ENCODE assay signal across 12 cellular contexts in genomic region chr11:19995131-19995530, GRCh38.
DNase-seq lines count a peak whose midpoint lies in the region; TF ChIP-seq lines count a peak whose summit lies in the region.
"Had no signal": no experiment of that assay in that cellular context is flagged by ENCODE, and none has a peak within 500 bp of the region (broad histone marks: within the 10 kb centered on the region; RNA-seq: fewer than 3 reads in every experiment).

No MANE protein-coding gene starts in this region.

- no peaks in the 10 kb centered on the region for H3K79me2 ChIP-seq in MM.1S (ENCODE audit: low read length)

- H3K27ac ChIP-seq in breast epithelium (peak overlapping the region; percentile 8 to 51), MM.1S (ENCODE audit: low read length) (no peak overlapping the region)

- no peak overlapping the region for H3K4me2 ChIP-seq in MM.1S (ENCODE audit: low read depth, low read length)

- DNase-seq in SIG-M5 treated with dmso at 0.1 percent for 504 hours (lab: John Stamatoyannopoulos, UW; ENCODE audit: unreplicated experiment), result peak; percentile 35
- DNase-seq in SIG-M5 (lab: John Stamatoyannopoulos, UW), result no peak
- peak in 1 of 2 donors; percentile 27 for DNase-seq in breast epithelium (ENCODE audit: low spot score in 2 of 2)
- peak; percentile 96 for DNase-seq in iris pigment epithelial cell (ENCODE audit: low read depth)
- DNase-seq in MM.1S, result no peak
- DNase-seq in activated naive CD4-positive, alpha-beta T cell treated with anti-CD3 and anti-CD28 coated beads, Interleukin-2, amount 10 ng/mL, durations not matched to agents 7 days and 5 days, result no peak
- no peak for DNase-seq in immature natural killer cell
- DNase-seq in activated CD4-positive, alpha-beta T cell treated with anti-CD3 and anti-CD28 coated beads, Interleukin-2, amount 10 ng/mL, durations not matched to agents 7 days and 5 days, result no peak
- DNase-seq: 8988T, head of caudate nucleus, NCI-H2227 treated with DMSO at 0.1 percent for 48 hours had no signal

- TF ChIP-seq CTCF in breast epithelium (IDR thresholded peaks at IDR 0.05) (no peak), MM.1S (IDR thresholded peaks at IDR 0.05; ENCODE audit: low read length) (no peak)

- H3K27ac Mint-ChIP-seq in activated naive CD4-positive, alpha-beta T cell treated with anti-CD3 and anti-CD28 coated beads, Interleukin-2, amount 10 ng/mL, durations not matched to agents 7 days and 5 days, result no peak overlapping the region
- peak overlapping the region in 1 of 6 donors; percentile 47 for H3K27ac Mint-ChIP-seq in immature natural killer cell
- H3K27ac Mint-ChIP-seq in activated CD4-positive, alpha-beta T cell treated with anti-CD3 and anti-CD28 coated beads, Interleukin-2, amount 10 ng/mL, durations not matched to agents 7 days and 5 days, result no peak overlapping the region
- H3K27ac Mint-ChIP-seq: activated naive CD8-positive, alpha-beta T cell had no signal

- no peaks in the 10 kb centered on the region for H3K9me3 ChIP-seq in breast epithelium
- no peaks in the 10 kb centered on the region for H3K9me3 ChIP-seq in MM.1S (replicated peaks; ENCODE audit: insufficient read depth, low read length)

- no peaks in the 10 kb centered on the region for H3K36me3 Mint-ChIP-seq in activated naive CD4-positive, alpha-beta T cell treated with anti-CD3 and anti-CD28 coated beads, Interleukin-2, amount 10 ng/mL, durations not matched to agents 7 days and 5 days
- peaks cover 0 to 6% (median 4%) of the 10 kb centered on the region in 3 donors for H3K36me3 Mint-ChIP-seq in immature natural killer cell
- no peaks in the 10 kb centered on the region for H3K36me3 Mint-ChIP-seq in activated CD4-positive, alpha-beta T cell treated with anti-CD3 and anti-CD28 coated beads, Interleukin-2, amount 10 ng/mL, durations not matched to agents 7 days and 5 days (ENCODE audit: low read depth)
- H3K36me3 Mint-ChIP-seq: activated naive CD8-positive, alpha-beta T cell had no signal

- no peaks in the 10 kb centered on the region for H3K4me1 ChIP-seq in breast epithelium
- peaks cover 8% of the 10 kb centered on the region for H3K4me1 ChIP-seq in MM.1S (ENCODE audit: low read length)

- no peaks in the 10 kb centered on the region for H3K9me2 ChIP-seq in MM.1S (replicated peaks; ENCODE audit: insufficient read depth, low read length)

- no peaks in the 10 kb centered on the region for H3F3A ChIP-seq in MM.1S (ENCODE audit: insufficient read depth, low read length)

- H3K36me3 ChIP-seq in breast epithelium (no peaks in the 10 kb centered on the region), MM.1S (replicated peaks; ENCODE audit: insufficient read depth, low read length) (no peaks in the 10 kb centered on the region)

- CTCF ChIA-PET in activated naive CD4-positive, alpha-beta T cell treated with anti-CD3 and anti-CD28 coated beads, Interleukin-2, amount 10 ng/mL, durations not matched to agents 7 days and 5 days (lab: Charles Lee), result no interaction called here
- CTCF ChIA-PET in activated CD4-positive, alpha-beta T cell treated with anti-CD3 and anti-CD28 coated beads, Interleukin-2, amount 10 ng/mL, durations not matched to agents 7 days and 5 days (lab: Charles Lee), result interaction anchor here (1.2 to 1.7 kb wide), 2 partner anchors 14 to 33 kb away, joined by 3 read pairs; no protein-coding TSS in a partner anchor

- no peak for TF ChIP-seq POLR2A in breast epithelium (IDR thresholded peaks at IDR 0.05)

- intact Hi-C loops in breast epithelium (cut with DNase I; ENCODE audit: low total_unique reads), result no loop called here

- no peak overlapping the region for H3K9ac ChIP-seq in MM.1S (ENCODE audit: low read length)

- POLR2A ChIA-PET in activated CD4-positive, alpha-beta T cell treated with anti-CD3 and anti-CD28 coated beads, Interleukin-2, amount 10 ng/mL, durations not matched to agents 7 days and 5 days (lab: Charles Lee), result interaction anchor here (0.7 kb wide), 1 partner anchor 821 kb away, joined by 4 read pairs; no protein-coding TSS in a partner anchor

- no peaks in the 10 kb centered on the region for H3K9me3 Mint-ChIP-seq in activated naive CD4-positive, alpha-beta T cell treated with anti-CD3 and anti-CD28 coated beads, Interleukin-2, amount 10 ng/mL, durations not matched to agents 7 days and 5 days
- no peaks in the 10 kb centered on the region for H3K9me3 Mint-ChIP-seq in immature natural killer cell
- H3K9me3 Mint-ChIP-seq in activated CD4-positive, alpha-beta T cell treated with anti-CD3 and anti-CD28 coated beads, Interleukin-2, amount 10 ng/mL, durations not matched to agents 7 days and 5 days, result no peaks in the 10 kb centered on the region

- no peaks in the 10 kb centered on the region for H3K4me1 Mint-ChIP-seq in activated naive CD4-positive, alpha-beta T cell treated with anti-CD3 and anti-CD28 coated beads, Interleukin-2, amount 10 ng/mL, durations not matched to agents 7 days and 5 days
- H3K4me1 Mint-ChIP-seq in immature natural killer cell, result peaks cover 8 to 18% of the 10 kb centered on the region in 2 donors
- no peaks in the 10 kb centered on the region for H3K4me1 Mint-ChIP-seq in activated CD4-positive, alpha-beta T cell treated with anti-CD3 and anti-CD28 coated beads, Interleukin-2, amount 10 ng/mL, durations not matched to agents 7 days and 5 days

- no peaks in the 10 kb centered on the region for H3K27me3 Mint-ChIP-seq in activated naive CD4-positive, alpha-beta T cell treated with anti-CD3 and anti-CD28 coated beads, Interleukin-2, amount 10 ng/mL, durations not matched to agents 7 days and 5 days
- H3K27me3 Mint-ChIP-seq in immature natural killer cell (ENCODE audit: low read depth in 3 of 3), result peaks cover 0 to 5% (median 0%) of the 10 kb centered on the region in 3 donors
- H3K27me3 Mint-ChIP-seq in activated CD4-positive, alpha-beta T cell treated with anti-CD3 and anti-CD28 coated beads, Interleukin-2, amount 10 ng/mL, durations not matched to agents 7 days and 5 days, result no peaks in the 10 kb centered on the region
- H3K27me3 Mint-ChIP-seq: activated naive CD8-positive, alpha-beta T cell had no signal

- H2AFZ ChIP-seq in MM.1S (ENCODE audit: low read length), result no peak overlapping the region

- no peaks in the 10 kb centered on the region for H4K20me1 ChIP-seq in MM.1S (ENCODE audit: insufficient read depth, low read length)

- H3K4me3 ChIP-seq in breast epithelium, result no peak overlapping the region
- no peak overlapping the region for H3K4me3 ChIP-seq in MM.1S (ENCODE audit: low read length)

- no peak overlapping the region for H3K4me3 Mint-ChIP-seq in activated naive CD4-positive, alpha-beta T cell treated with anti-CD3 and anti-CD28 coated beads, Interleukin-2, amount 10 ng/mL, durations not matched to agents 7 days and 5 days
- H3K4me3 Mint-ChIP-seq in immature natural killer cell, result no peak overlapping the region
- no peak overlapping the region for H3K4me3 Mint-ChIP-seq in activated CD4-positive, alpha-beta T cell treated with anti-CD3 and anti-CD28 coated beads, Interleukin-2, amount 10 ng/mL, durations not matched to agents 7 days and 5 days
- H3K4me3 Mint-ChIP-seq: activated naive CD8-positive, alpha-beta T cell had no signal

- no peaks in the 10 kb centered on the region for H3K27me3 ChIP-seq in breast epithelium
- H3K27me3 ChIP-seq in MM.1S (replicated peaks; ENCODE audit: insufficient read depth, low read length), result no peaks in the 10 kb centered on the region

Comparison
In these comparisons a context has a peak if more than half of its experiments do, and no peak if none do; other contexts are left out.
1. DNase-seq: peak in SIG-M5 treated with dmso at 0.1 percent for 504 hours (single experiment) and iris pigment epithelial cell (single experiment); none in SIG-M5 (single experiment), MM.1S (single experiment), activated naive CD4-positive, alpha-beta T cell treated with anti-CD3 and anti-CD28 coated beads, Interleukin-2, amount 10 ng/mL, durations not matched to agents 7 days and 5 days (single experiment), immature natural killer cell (0 of 3) and activated CD4-positive, alpha-beta T cell treated with anti-CD3 and anti-CD28 coated beads, Interleukin-2, amount 10 ng/mL, durations not matched to agents 7 days and 5 days (single experiment).